In genomic region chr3:138434276-138434874, GRCh38 we compare ENCODE assay signal across 2 cellular contexts.
TF ChIP-seq lines count a peak whose summit lies in the region.

ESYT3 (plus strand) TSS chr3:138434616; CDS start chr3:138434799, 183 bp downstream.

TF ChIP-seq in WTC11, 78 proteins besides CTCF, POLR2A, EP300 and RAD21 (continued from another document and continues in another):
- TF ChIP-seq AR (CRISPR knock-in tag; IDR thresholded peaks at IDR 0.05): no peak
- no peak for TF ChIP-seq ERG (CRISPR knock-in tag; IDR thresholded peaks at IDR 0.05)
- TF ChIP-seq ZMAT4 (CRISPR knock-in tag; IDR thresholded peaks at IDR 0.05): no peak
- TF ChIP-seq ZNF263 (CRISPR knock-in tag; IDR thresholded peaks at IDR 0.05; ENCODE audit: low read depth): peak; percentile 64; the same call in 1 of the 2 replicates
- TF ChIP-seq NR3C1 (CRISPR knock-in tag; conservative IDR thresholded peaks at IDR 0.05; ENCODE audit: low read depth): 0 out of 2 replicates have a peak, but pooled peaks have one; percentile 42
- TF ChIP-seq ZNF232 (CRISPR knock-in tag; IDR thresholded peaks at IDR 0.05): peak; percentile 98
- peak; percentile 65; the same call in 1 of the 2 replicates for TF ChIP-seq NR2C2 (CRISPR knock-in tag; IDR thresholded peaks at IDR 0.05)
- TF ChIP-seq CBFB (CRISPR knock-in tag; IDR thresholded peaks at IDR 0.05; ENCODE audit: low read depth): no peak
- peak; percentile 91; the same call in 1 of the 2 replicates for TF ChIP-seq E2F5 (CRISPR knock-in tag; IDR thresholded peaks at IDR 0.05)
- no peak for TF ChIP-seq OVOL2 (CRISPR knock-in tag; IDR thresholded peaks at IDR 0.05; ENCODE audit: borderline replicate concordance)
- peak; percentile 89 for TF ChIP-seq JUN (CRISPR knock-in tag; IDR thresholded peaks at IDR 0.05)
- TF ChIP-seq ATF3 (CRISPR knock-in tag; conservative IDR thresholded peaks at IDR 0.05): peak; percentile 66; the same call in 1 of the 2 replicates
- TF ChIP-seq MLX (CRISPR knock-in tag; IDR thresholded peaks at IDR 0.05): peak; percentile 92; the same call in 1 of the 2 replicates
- TF ChIP-seq E2F1 (CRISPR knock-in tag; IDR thresholded peaks at IDR 0.05): peak; percentile 91
- TF ChIP-seq RELA (CRISPR knock-in tag; IDR thresholded peaks at IDR 0.05; ENCODE audit: borderline replicate concordance): 0 out of 2 replicates have a peak, but pooled peaks have one; percentile 36
- TF ChIP-seq ZNF416 (CRISPR knock-in tag; IDR thresholded peaks at IDR 0.05): peak; percentile 33; the same call in 1 of the 2 replicates
- peak; percentile 36; the same call in 1 of the 2 replicates for TF ChIP-seq NFYB (CRISPR knock-in tag; conservative IDR thresholded peaks at IDR 0.05; ENCODE audit: low read depth)
- peak; percentile 54; the same call in 1 of the 2 replicates for TF ChIP-seq E2F4 (CRISPR knock-in tag; IDR thresholded peaks at IDR 0.05; ENCODE audit: borderline replicate concordance, low read depth)

TF ChIP-seq in HepG2, 621 proteins besides CTCF, POLR2A, EP300 and RAD21 (continued from another document and continues in another):
- TF ChIP-seq ZNF784 (CRISPR knock-in tag; IDR thresholded peaks at IDR 0.05; ENCODE audit: borderline replicate concordance) (peak; percentile 96), GLMP (CRISPR knock-in tag; IDR thresholded peaks at IDR 0.05; ENCODE audit: borderline replicate concordance) (no peak), GLI4 (CRISPR knock-in tag; IDR thresholded peaks at IDR 0.05; ENCODE audit: borderline replicate concordance) (peak; percentile 76; the same call in 1 of the 2 replicates), ZNF12 (CRISPR knock-in tag; IDR thresholded peaks at IDR 0.05) (peak; percentile 70; the same call in 1 of the 2 replicates), E2F1 (CRISPR knock-in tag; IDR thresholded peaks at IDR 0.05) (peak; percentile 92), ZNF703 (CRISPR knock-in tag; IDR thresholded peaks at IDR 0.05; ENCODE audit: borderline replicate concordance) (peak; percentile 77; the same call in 1 of the 2 replicates), ZNF577 (CRISPR knock-in tag; IDR thresholded peaks at IDR 0.05; ENCODE audit: borderline replicate concordance, low read depth) (no peak), HOXD1 (CRISPR knock-in tag; IDR thresholded peaks at IDR 0.05) (peak; percentile 91), LCORL (IDR thresholded peaks at IDR 0.05) (no peak), LCORL (CRISPR knock-in tag; IDR thresholded peaks at IDR 0.05) (peak; percentile 59; the same call in 1 of the 2 replicates), ZNF615 (CRISPR knock-in tag; IDR thresholded peaks at IDR 0.05; ENCODE audit: borderline replicate concordance) (no peak), ZNF746 (CRISPR knock-in tag; IDR thresholded peaks at IDR 0.05) (peak; percentile 90), ZNF616 (CRISPR knock-in tag; IDR thresholded peaks at IDR 0.05; ENCODE audit: low read depth) (peak; percentile 93; the same call in 1 of the 2 replicates), TFDP1 (CRISPR knock-in tag; IDR thresholded peaks at IDR 0.05; ENCODE audit: borderline replicate concordance) (peak; percentile 98), ZBTB1 (CRISPR knock-in tag; IDR thresholded peaks at IDR 0.05; ENCODE audit: borderline replicate concordance) (no peak; the same call in 1 of the 2 replicates), ZNF749 (CRISPR knock-in tag; IDR thresholded peaks at IDR 0.05; ENCODE audit: borderline replicate concordance) (peak; percentile 92; the same call in 1 of the 2 replicates), ZNF83 (CRISPR knock-in tag; IDR thresholded peaks at IDR 0.05; ENCODE audit: borderline replicate concordance) (no peak), KLF9 (CRISPR knock-in tag; IDR thresholded peaks at IDR 0.05; ENCODE audit: low read depth) (peak; percentile 73; the same call in 1 of the 2 replicates), MEIS2 (CRISPR knock-in tag; IDR thresholded peaks at IDR 0.05) (peak; percentile 89), PREB (CRISPR knock-in tag; IDR thresholded peaks at IDR 0.05) (0 out of 2 replicates have a peak, but pooled peaks have one; percentile 30), SRF (IDR thresholded peaks at IDR 0.05; ENCODE audit: low read depth, low read length) (no peak), MEF2D (CRISPR knock-in tag; IDR thresholded peaks at IDR 0.05) (peak; percentile 96), TMF1 (CRISPR knock-in tag; IDR thresholded peaks at IDR 0.05; ENCODE audit: low read depth) (peak; percentile 92), ZNF10 (CRISPR knock-in tag; IDR thresholded peaks at IDR 0.05; ENCODE audit: borderline replicate concordance, low read depth) (no peak), GATAD1 (CRISPR knock-in tag; IDR thresholded peaks at IDR 0.05) (peak; percentile 23; the same call in 1 of the 2 replicates), ZNF343 (CRISPR knock-in tag; IDR thresholded peaks at IDR 0.05) (peak; percentile 85; the same call in 1 of the 2 replicates), ZNF678 (CRISPR knock-in tag; IDR thresholded peaks at IDR 0.05) (peak; percentile 89), PCBP2 (optimal IDR thresholded peaks at IDR 0.05; ENCODE audit: low read depth, low read length, poor library complexity, severe bottlenecking) (no peak), ATF5 (CRISPR knock-in tag; IDR thresholded peaks at IDR 0.05; ENCODE audit: low read depth) (0 out of 2 replicates have a peak, but pooled peaks have one; percentile 86), ZFP62 (CRISPR knock-in tag; IDR thresholded peaks at IDR 0.05) (no peak), ZBTB33 (CRISPR knock-in tag; IDR thresholded peaks at IDR 0.05) (no peak), TBP (CRISPR knock-in tag; IDR thresholded peaks at IDR 0.05) (no peak), ZEB1 (IDR thresholded peaks at IDR 0.05; ENCODE audit: insufficient replicate concordance, low read depth) (peak; percentile 25), PATZ1 (CRISPR knock-in tag; IDR thresholded peaks at IDR 0.05) (peak; percentile 65), ZNF574 (CRISPR knock-in tag; IDR thresholded peaks at IDR 0.05) (peak; percentile 73; the same call in 1 of the 2 replicates)
